9 cellular contexts compared by ENCODE assay signal in genomic region chr4:77473509-77473908, GRCh38.
A peak's percentile ranks its signal among the peaks of the same experiment; 100 is the strongest.
DNase-seq lines count a peak whose midpoint lies in the region; ATAC-seq and TF ChIP-seq lines count a peak whose summit lies in the region.
"Had no signal": no experiment of that assay in that cellular context is flagged by ENCODE, and none has a peak within 500 bp of the region (broad histone marks: within the 10 kb centered on the region; RNA-seq: fewer than 3 reads in every experiment).

No MANE protein-coding gene starts in this region.

- no peak overlapping the region for H3K9ac ChIP-seq in Karpas-422 (ENCODE audit: low read length)

- no peaks in the 10 kb centered on the region for H3K9me2 ChIP-seq in Karpas-422 (replicated peaks; ENCODE audit: insufficient read depth, low read length)

- DNase-seq in DMS 273 (lab: John Stamatoyannopoulos, UW; ENCODE audit: unreplicated experiment): peak; percentile 5
- DNase-seq in DMS 273 treated with DMSO at 0.1 percent for 48 hours (lab: John Stamatoyannopoulos, UW): no peak
- DNase-seq in Karpas-422: peak; percentile 64
- peak; percentile 23 for DNase-seq in choroid plexus epithelial cell (ENCODE audit: low read depth)
- peak; percentile 33 for DNase-seq in renal cortical epithelial cell (ENCODE audit: low read depth)
- no peak for DNase-seq in CD8-positive, alpha-beta T cell
- no peak for DNase-seq in OCI-M2 (lab: John Stamatoyannopoulos, UW; ENCODE audit: unreplicated experiment)
- no peak for DNase-seq in NK-92 treated with Interleukin-12 subunit alpha and Interleukin-12 subunit beta, amount 100 ng/mL, for 24 hours (lab: John Stamatoyannopoulos, UW)

- CTCF ChIA-PET in CD8-positive, alpha-beta T cell (lab: Charles Lee): interaction anchor here (1.0 kb wide), 1 partner anchor 9 kb away, joined by 3 read pairs; no protein-coding TSS in a partner anchor

- no peaks in the 10 kb centered on the region for H4K20me1 ChIP-seq in Karpas-422 (ENCODE audit: insufficient read depth, low read depth, low read length)

- TF ChIP-seq CTCF in choroid plexus epithelial cell (conservative IDR thresholded peaks at IDR 0.05; ENCODE audit: low read depth, low read length): peak; percentile 40
- no peak for TF ChIP-seq CTCF in CD8-positive, alpha-beta T cell (IDR thresholded peaks at IDR 0.05)

- no peaks in the 10 kb centered on the region for H3K9me3 Mint-ChIP-seq in CD8-positive, alpha-beta T cell

- H3K27me3 ChIP-seq in Karpas-422 (ENCODE audit: low read length): no peaks in the 10 kb centered on the region
- H3K27me3 ChIP-seq in CD8-positive, alpha-beta T cell (ENCODE audit: insufficient read depth, low read length): no peaks in the 10 kb centered on the region

- H3K4me3 Mint-ChIP-seq in CD8-positive, alpha-beta T cell: no peak overlapping the region

- H3K4me3 ChIP-seq in Karpas-422 (ENCODE audit: low read length): no peak overlapping the region
- no peak overlapping the region for H3K4me3 ChIP-seq in choroid plexus epithelial cell (ENCODE audit: low read depth, low read length)
- H3K4me3 ChIP-seq in CD8-positive, alpha-beta T cell (ENCODE audit: low read depth, low read length): no peak overlapping the region

- POLR2A ChIA-PET in CD8-positive, alpha-beta T cell (lab: Charles Lee): no interaction called here

- peaks cover 21% of the 10 kb centered on the region for H3K27me3 Mint-ChIP-seq in CD8-positive, alpha-beta T cell (ENCODE audit: low read depth)

- no peaks in the 10 kb centered on the region for H3K36me3 Mint-ChIP-seq in CD8-positive, alpha-beta T cell

- no peak overlapping the region for H3K27ac Mint-ChIP-seq in CD8-positive, alpha-beta T cell
- H3K27ac Mint-ChIP-seq: activated naive CD4-positive, alpha-beta T cell treated with anti-CD3 and anti-CD28 coated beads, Interleukin-2, amount 50 U/mL, for 72 hours had no signal

- no peaks in the 10 kb centered on the region for H3K36me3 ChIP-seq in Karpas-422 (ENCODE audit: insufficient read depth, low read length)
- no peaks in the 10 kb centered on the region for H3K36me3 ChIP-seq in CD8-positive, alpha-beta T cell (ENCODE audit: insufficient read depth, low read length)

- H3K4me2 ChIP-seq in Karpas-422 (ENCODE audit: low read depth, low read length, poor library complexity, severe bottlenecking): no peak overlapping the region

- no peak overlapping the region for H3K27ac ChIP-seq in Karpas-422 (ENCODE audit: low read length)
- no peak overlapping the region for H3K27ac ChIP-seq in CD8-positive, alpha-beta T cell (ENCODE audit: low read depth, low read length)

- no peak for ATAC-seq in CD8-positive, alpha-beta T cell
- ATAC-seq: activated naive CD4-positive, alpha-beta T cell treated with anti-CD3 and anti-CD28 coated beads, Interleukin-2, amount 50 U/mL, for 72 hours had no signal

- no peaks in the 10 kb centered on the region for H3K4me1 ChIP-seq in Karpas-422 (ENCODE audit: low read length)
- H3K4me1 ChIP-seq in CD8-positive, alpha-beta T cell (ENCODE audit: insufficient read depth, low read length): no peaks in the 10 kb centered on the region

- H3K9me3 ChIP-seq in Karpas-422 (ENCODE audit: low read length): no peaks in the 10 kb centered on the region
- H3K9me3 ChIP-seq in CD8-positive, alpha-beta T cell (ENCODE audit: low read length): no peaks in the 10 kb centered on the region

- intact Hi-C loops in CD8-positive, alpha-beta T cell (cut with DNase I, micrococcal nuclease): no loop called here

- H3K79me2 ChIP-seq in Karpas-422 (ENCODE audit: low read length): no peaks in the 10 kb centered on the region

- no peaks in the 10 kb centered on the region for H3K4me1 Mint-ChIP-seq in CD8-positive, alpha-beta T cell (ENCODE audit: low read depth)

- no peak overlapping the region for H2AFZ ChIP-seq in Karpas-422 (ENCODE audit: low read length)

Comparison
In these comparisons a context has a peak if more than half of its experiments do, and no peak if none do; other contexts are left out.
1. DNase-seq: peak in DMS 273 (single experiment), Karpas-422 (single experiment), choroid plexus epithelial cell (single experiment) and renal cortical epithelial cell (single experiment); none in DMS 273 treated with DMSO at 0.1 percent for 48 hours (single experiment), CD8-positive, alpha-beta T cell (0 of 7), OCI-M2 (single experiment) and NK-92 treated with Interleukin-12 subunit alpha and Interleukin-12 subunit beta, amount 100 ng/mL, for 24 hours (single experiment).